Comparison of ENCODE assay signal across 9 cellular contexts in the genomic region with DNA sequence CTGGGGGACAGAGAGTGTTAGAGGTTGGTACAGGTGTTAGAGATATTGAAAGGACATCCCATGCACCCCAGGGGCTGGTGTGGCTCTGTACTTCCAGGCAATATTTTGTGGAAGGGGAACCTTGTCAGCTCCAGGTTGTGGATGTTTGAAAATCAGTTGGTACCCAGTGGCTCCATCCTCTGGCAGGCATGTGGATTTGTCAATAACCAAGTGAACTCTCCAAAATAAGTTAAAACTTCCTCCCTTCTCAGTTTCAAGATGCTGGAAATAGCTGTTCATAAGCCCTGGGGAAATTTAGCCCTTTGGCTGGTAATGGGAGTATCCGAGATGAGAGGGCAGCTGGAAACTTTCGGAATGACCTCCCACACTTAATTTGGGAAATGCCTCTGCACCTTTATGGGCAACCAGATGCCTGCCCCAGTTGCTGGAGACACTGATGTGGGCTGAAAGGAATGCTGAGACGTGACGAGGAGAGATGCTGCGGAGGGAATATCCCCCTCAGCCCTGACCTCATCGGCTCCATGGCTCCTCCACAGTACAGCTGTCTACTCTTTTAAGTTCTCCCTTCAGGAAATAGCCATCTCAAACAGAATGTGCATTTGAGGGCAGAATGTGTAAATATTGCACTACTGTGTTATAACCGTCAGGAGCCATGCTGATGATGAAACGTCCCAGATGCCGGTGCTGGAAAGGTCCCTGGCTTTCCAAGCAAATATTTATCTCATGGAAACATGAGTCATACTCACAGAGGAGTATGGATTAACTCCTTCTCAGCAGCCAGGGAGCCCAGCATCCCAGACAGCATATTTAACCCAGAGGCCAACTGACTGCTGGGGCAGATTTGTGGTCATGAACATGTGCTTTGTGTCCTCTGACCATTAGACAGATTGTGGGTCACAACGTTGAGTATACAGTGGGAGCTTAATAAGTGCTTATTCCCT. TPM values are rescaled to one million over a fixed set of nuclear protein-coding genes. Genes with fewer than 3 reads are reported as not detected.
DNase-seq lines count a peak whose midpoint lies in the region; ATAC-seq and TF ChIP-seq lines count a peak whose summit lies in the region.
"Had no signal": no experiment of that assay in that cellular context is flagged by ENCODE, and none has a peak within 500 bp of the region (broad histone marks: within the 10 kb centered on the region; RNA-seq: fewer than 3 reads in every experiment).

No MANE protein-coding gene starts in this region.

- peaks cover 12 to 49% of the 10 kb centered on the region in 2 donors for H3K4me1 ChIP-seq in thoracic aorta (ENCODE audit: control insufficient read depth in 1 of 2, low read depth in 2 of 2)

- H3K27ac ChIP-seq in adipose tissue (ENCODE audit: low read depth, low read length) = peak overlapping the region; percentile 17
- H3K27ac ChIP-seq in thoracic aorta = peak overlapping the region; percentile 79 to 86

- H3K4me1 Mint-ChIP-seq in activated T-helper 1 cell treated with anti-CD3 and anti-CD28 coated beads, Interleukin-12 subunit alpha, Interleukin-12 subunit beta, Interleukin-2, Interleukin-4 antibody, amounts not matched to agents 30 ng/mL and 10 ng/mL and 1 ng/mL, durations not matched to agents 14 hours and 24 hours and 36 hours (ENCODE audit: low read depth) = no peaks in the 10 kb centered on the region

- no peak overlapping the region for H3K4me3 Mint-ChIP-seq in activated T-helper 1 cell treated with anti-CD3 and anti-CD28 coated beads, Interleukin-12 subunit alpha, Interleukin-12 subunit beta, Interleukin-2, Interleukin-4 antibody, amounts not matched to agents 30 ng/mL and 10 ng/mL and 1 ng/mL, durations not matched to agents 14 hours and 24 hours and 36 hours
- H3K4me3 Mint-ChIP-seq: stimulated activated effector memory CD8-positive, alpha-beta T cell treated with anti-CD3 and anti-CD28 coated beads, Interleukin-12 subunit alpha, Interleukin-12 subunit beta, amount 100 ng/mL, for 72 hours had no signal

- H3K27me3 ChIP-seq in thoracic aorta (replicated peaks; ENCODE audit: insufficient read depth) = no peaks in the 10 kb centered on the region

- no peaks in the 10 kb centered on the region for H3K9me3 ChIP-seq in thoracic aorta

- ATAC-seq in thoracic aorta (ENCODE audit: insufficient number of reproducible peaks, low FRiP score, low read depth) (peak; percentile 63), HG02973 (IDR thresholded peaks at IDR 0.05; ENCODE audit: unreplicated experiment) (no peak)
- ATAC-seq: stimulated activated effector memory CD8-positive, alpha-beta T cell treated with anti-CD3 and anti-CD28 coated beads, Interleukin-12 subunit alpha, Interleukin-12 subunit beta, amount 100 ng/mL, for 72 hours had no signal

- H3K9me3 Mint-ChIP-seq in activated T-helper 1 cell treated with anti-CD3 and anti-CD28 coated beads, Interleukin-12 subunit alpha, Interleukin-12 subunit beta, Interleukin-2, Interleukin-4 antibody, amounts not matched to agents 30 ng/mL and 10 ng/mL and 1 ng/mL, durations not matched to agents 14 hours and 24 hours and 36 hours = no peaks in the 10 kb centered on the region
- H3K9me3 Mint-ChIP-seq: stimulated activated effector memory CD8-positive, alpha-beta T cell treated with anti-CD3 and anti-CD28 coated beads, Interleukin-12 subunit alpha, Interleukin-12 subunit beta, amount 100 ng/mL, for 72 hours had no signal

- peak; percentile 57 for DNase-seq in HT-29 (ENCODE audit: low spot score)
- DNase-seq in iPS-NIHi7 (ENCODE audit: extremely low spot score) = peak; percentile 47
- peak; percentile 47 for DNase-seq in thoracic aorta (ENCODE audit: low spot score)
- no peak for DNase-seq in NCI-H1694 (lab: John Stamatoyannopoulos, UW)
- no peak for DNase-seq in activated T-helper 1 cell treated with anti-CD3 and anti-CD28 coated beads, Interleukin-12 subunit alpha, Interleukin-12 subunit beta, Interleukin-2, Interleukin-4 antibody, amounts not matched to agents 30 ng/mL and 10 ng/mL and 1 ng/mL, durations not matched to agents 14 hours and 24 hours and 36 hours (ENCODE audit: low spot score)
- DNase-seq in superior temporal gyrus (ENCODE audit: extremely low spot score) = no peak

- intact Hi-C loops in activated T-helper 1 cell treated with anti-CD3 and anti-CD28 coated beads, Interleukin-12 subunit alpha, Interleukin-12 subunit beta, Interleukin-2, Interleukin-4 antibody, amounts not matched to agents 30 ng/mL and 10 ng/mL and 1 ng/mL, durations not matched to agents 14 hours and 24 hours and 36 hours (cut with micrococcal nuclease) = no loop called here

- H3K36me3 Mint-ChIP-seq in activated T-helper 1 cell treated with anti-CD3 and anti-CD28 coated beads, Interleukin-12 subunit alpha, Interleukin-12 subunit beta, Interleukin-2, Interleukin-4 antibody, amounts not matched to agents 30 ng/mL and 10 ng/mL and 1 ng/mL, durations not matched to agents 14 hours and 24 hours and 36 hours (ENCODE audit: low read depth) = no peaks in the 10 kb centered on the region
- H3K36me3 Mint-ChIP-seq: stimulated activated effector memory CD8-positive, alpha-beta T cell treated with anti-CD3 and anti-CD28 coated beads, Interleukin-12 subunit alpha, Interleukin-12 subunit beta, amount 100 ng/mL, for 72 hours had no signal

- TF ChIP-seq CTCF in thoracic aorta (IDR thresholded peaks at IDR 0.05) = peak; percentile 47

- H3K4me3 ChIP-seq in thoracic aorta = peak overlapping the region; percentile 16

- no peaks in the 10 kb centered on the region for H3K36me3 ChIP-seq in thoracic aorta

- WGBS in adipose tissue, 3 donors = 41 to 43% (median 42%) methylated on average over 10 of the region's 10 CpGs

- H3K27me3 Mint-ChIP-seq in activated T-helper 1 cell treated with anti-CD3 and anti-CD28 coated beads, Interleukin-12 subunit alpha, Interleukin-12 subunit beta, Interleukin-2, Interleukin-4 antibody, amounts not matched to agents 30 ng/mL and 10 ng/mL and 1 ng/mL, durations not matched to agents 14 hours and 24 hours and 36 hours (ENCODE audit: insufficient read depth) = peaks cover 3% of the 10 kb centered on the region

- no peak overlapping the region for H3K27ac Mint-ChIP-seq in activated T-helper 1 cell treated with anti-CD3 and anti-CD28 coated beads, Interleukin-12 subunit alpha, Interleukin-12 subunit beta, Interleukin-2, Interleukin-4 antibody, amounts not matched to agents 30 ng/mL and 10 ng/mL and 1 ng/mL, durations not matched to agents 14 hours and 24 hours and 36 hours
- H3K27ac Mint-ChIP-seq: stimulated activated effector memory CD8-positive, alpha-beta T cell treated with anti-CD3 and anti-CD28 coated beads, Interleukin-12 subunit alpha, Interleukin-12 subunit beta, amount 100 ng/mL, for 72 hours had no signal

RNA-seq across cellular contexts. Expression of a gene that starts 29.5 kb away (rescaled TPM):
- total RNA-seq in HT-29 (2014; rRNA removed; shearing (Covaris generic)) = 33.6 and 37.2 TPM in 2 replicates
- 100 to 1,000 TPM in 1 of 3 donors, 10 to 100 TPM in 2; 10.9 to 103 (median 62.2) TPM for polyA plus RNA-seq in adipose tissue
- total RNA-seq in thoracic aorta = 100 to 1,000 TPM; 158 to 173 TPM
- not detected in 2 replicates for total RNA-seq in activated T-helper 1 cell treated with anti-CD3 and anti-CD28 coated beads, Interleukin-12 subunit alpha, Interleukin-12 subunit beta, Interleukin-2, Interleukin-4 antibody, amounts not matched to agents 30 ng/mL and 10 ng/mL and 1 ng/mL, durations not matched to agents 14 hours and 24 hours and 36 hours

Comparison
In these comparisons a context has a peak if more than half of its experiments do, and no peak if none do; other contexts are left out.
1. DNase-seq: peak in HT-29 (single experiment), iPS-NIHi7 (single experiment) and thoracic aorta (single experiment); none in NCI-H1694 (single experiment), activated T-helper 1 cell treated with anti-CD3 and anti-CD28 coated beads, Interleukin-12 subunit alpha, Interleukin-12 subunit beta, Interleukin-2, Interleukin-4 antibody, amounts not matched to agents 30 ng/mL and 10 ng/mL and 1 ng/mL, durations not matched to agents 14 hours and 24 hours and 36 hours (single experiment) and superior temporal gyrus (single experiment).
2. RNA of a gene that starts 29.5 kb away (total RNA-seq): 158 to 173 TPM in thoracic aorta and 33.6 to 37.2 TPM in HT-29; not detected in activated T-helper 1 cell treated with anti-CD3 and anti-CD28 coated beads, Interleukin-12 subunit alpha, Interleukin-12 subunit beta, Interleukin-2, Interleukin-4 antibody, amounts not matched to agents 30 ng/mL and 10 ng/mL and 1 ng/mL, durations not matched to agents 14 hours and 24 hours and 36 hours; every median in the first group is over 10 times any median in the second.